ENCODE assay signal across 10 cellular contexts in genomic region chr12:9667403-9667802, GRCh38. TPM values are rescaled to one million over a fixed set of nuclear protein-coding genes. Genes with fewer than 3 reads are reported as not detected.
DNase-seq lines count a peak whose midpoint lies in the region; ATAC-seq and TF ChIP-seq lines count a peak whose summit lies in the region.
"Had no signal": no experiment of that assay in that cellular context is flagged by ENCODE, and none has a peak within 500 bp of the region (broad histone marks: within the 10 kb centered on the region; RNA-seq: fewer than 3 reads in every experiment).

No MANE protein-coding gene starts in this region.

- H3K27ac Mint-ChIP-seq in naive thymus-derived CD8-positive, alpha-beta T cell, result peak overlapping the region; percentile 94 to 99 (median 96)

- peak; percentile 53 for ATAC-seq in GM18867 (IDR thresholded peaks at IDR 0.05; ENCODE audit: unreplicated experiment)
- ATAC-seq in GM21576 (IDR thresholded peaks at IDR 0.05; ENCODE audit: unreplicated experiment), result peak; percentile 48
- ATAC-seq in HG03571 (IDR thresholded peaks at IDR 0.05; ENCODE audit: unreplicated experiment), result peak; percentile 62
- ATAC-seq in naive thymus-derived CD8-positive, alpha-beta T cell, result no peak
- no peak for ATAC-seq in gastroesophageal sphincter

- peaks cover 39 to 58% (median 55%) of the 10 kb centered on the region in 3 donors for H3K36me3 Mint-ChIP-seq in naive thymus-derived CD8-positive, alpha-beta T cell

- no peak overlapping the region for H3K27ac ChIP-seq in gastroesophageal sphincter

- no peak for TF ChIP-seq CTCF in gastroesophageal sphincter (IDR thresholded peaks at IDR 0.05)

- H3K36me3 ChIP-seq in gastroesophageal sphincter, result peaks cover 0 to 37% of the 10 kb centered on the region in 2 donors

- no peak for DNase-seq in naive thymus-derived CD8-positive, alpha-beta T cell
- no peak for DNase-seq in NCI-H510A (lab: John Stamatoyannopoulos, UW)
- DNase-seq in cardiac septum (ENCODE audit: low spot score), result no peak
- DNase-seq: Peyer's patch had no signal

- TF ChIP-seq EP300 in gastroesophageal sphincter (IDR thresholded peaks at IDR 0.05), result no peak

- no peaks in the 10 kb centered on the region for H3K27me3 Mint-ChIP-seq in naive thymus-derived CD8-positive, alpha-beta T cell

- no peaks in the 10 kb centered on the region for H3K27me3 ChIP-seq in gastroesophageal sphincter
- H3K27me3 ChIP-seq: Peyer's patch had no signal

- 72 to 92% methylated on average over 2 of the region's 2 CpGs for WGBS in gastroesophageal sphincter (ENCODE audit: low coverage in 1 of 2), 2 donors

- peaks cover 0 to 14% (median 3%) of the 10 kb centered on the region in 3 donors for H3K4me1 ChIP-seq in gastroesophageal sphincter

- H3K4me3 Mint-ChIP-seq in naive thymus-derived CD8-positive, alpha-beta T cell, result peak overlapping the region; percentile 40 to 99 (median 95)

- intact Hi-C loops in cardiac septum (cut with DNase I), result no loop called here

- H3K4me3 ChIP-seq in gastroesophageal sphincter, result no peak overlapping the region
- H3K4me3 ChIP-seq: lung, Peyer's patch had no signal

- TF ChIP-seq POLR2A in gastroesophageal sphincter (IDR thresholded peaks at IDR 0.05), result no peak

- POLR2A ChIA-PET in naive thymus-derived CD8-positive, alpha-beta T cell (lab: Charles Lee), result interaction anchor here (0.8 to 14.2 kb wide), 3 partner anchors 13 to 75 kb away, joined by 3 to 547 read pairs (median 4); no protein-coding TSS in a partner anchor

- peaks cover 0 to 8% (median 2%) of the 10 kb centered on the region in 9 donors for H3K9me3 Mint-ChIP-seq in naive thymus-derived CD8-positive, alpha-beta T cell

- peaks cover 31 to 78% (median 66%) of the 10 kb centered on the region in 4 donors for H3K4me1 Mint-ChIP-seq in naive thymus-derived CD8-positive, alpha-beta T cell

- H3K9me3 ChIP-seq in gastroesophageal sphincter, result no peaks in the 10 kb centered on the region
- H3K9me3 ChIP-seq: Peyer's patch had no signal

RNA-seq across cellular contexts. Expression of gene CLEC2D, which starts 2.1 kb away (rescaled TPM):
- 100 to 1,000 TPM; 433 to 438 TPM for total RNA-seq in naive thymus-derived CD8-positive, alpha-beta T cell
- polyA plus RNA-seq in naive thymus-derived CD8-positive, alpha-beta T cell, result 100 to 1,000 TPM; 315 to 389 (median 329) TPM
- total RNA-seq in gastroesophageal sphincter (10 to 100 TPM in 2 of 4 donors, 1 to 10 TPM in 2; 2.3 to 12.9 (median 7.4) TPM), cardiac septum (4.7 TPM)

RNA-seq across cellular contexts. Expression of gene KLRB1, which starts 59.7 kb away (rescaled TPM):
- total RNA-seq in naive thymus-derived CD8-positive, alpha-beta T cell, result 1 to 10 TPM; 1.6 TPM
- polyA plus RNA-seq in naive thymus-derived CD8-positive, alpha-beta T cell, result 10 to 100 TPM in 1 of 3 donors, under 1 TPM in 2; 0.58 to 41.2 (median 0.95) TPM
- total RNA-seq in gastroesophageal sphincter (1 to 10 TPM in 1 of 4 donors, under 1 TPM in 1, not detected in 2; 0.20 to 1.8 TPM), cardiac septum (0.38 TPM)
- total RNA-seq: endothelial cell of umbilical vein had no signal
- polyA plus RNA-seq: endothelial cell of umbilical vein had no signal

Comparison
In these comparisons a context has a peak if more than half of its experiments do, and no peak if none do; other contexts are left out.
1. ATAC-seq: peak in GM18867 (single experiment), GM21576 (single experiment) and HG03571 (single experiment); none in naive thymus-derived CD8-positive, alpha-beta T cell (0 of 2) and gastroesophageal sphincter (single experiment).
2. RNA of gene CLEC2D, which starts 2.1 kb away (total RNA-seq): 433 to 438 TPM in naive thymus-derived CD8-positive, alpha-beta T cell; 2.3 to 12.9 TPM in gastroesophageal sphincter and 4.7 TPM in cardiac septum (single experiment); every median in the first group is over 10 times any median in the second.